In genomic region chr2:199509401-199509800, GRCh38 we compare ENCODE assay signal across 19 cellular contexts. TPM values are rescaled to one million over a fixed set of nuclear protein-coding genes. Genes with fewer than 3 reads are reported as not detected.
DNase-seq lines count a peak whose midpoint lies in the region; ATAC-seq, FAIRE-seq and TF ChIP-seq lines count a peak whose summit lies in the region.
"Had no signal": no experiment of that assay in that cellular context is flagged by ENCODE, and none has a peak within 500 bp of the region (broad histone marks: within the 10 kb centered on the region; RNA-seq: fewer than 3 reads in every experiment).

No MANE protein-coding gene starts in this region.

- H3K79me2 ChIP-seq in GM12878 (ENCODE audit: control insufficient read depth, insufficient read depth, low read length) (no peaks in the 10 kb centered on the region), SK-N-SH (ENCODE audit: insufficient read depth) (no peaks in the 10 kb centered on the region)

- H3K4me3 ChIP-seq in GM12878 = no peak overlapping the region
- H3K4me3 ChIP-seq in ascending aorta = no peak overlapping the region
- H3K4me3 ChIP-seq in SK-N-SH (ENCODE audit: low read depth in 2 of 2, low read length in 1 of 2) = no peak overlapping the region
- H3K4me3 ChIP-seq: breast epithelium, mucosa of descending colon, suprapubic skin had no signal

- TF ChIP-seq RAD21 in GM12878 (IDR thresholded peaks at IDR 0.05; ENCODE audit: insufficient read depth, low read depth, low read length) = no peak
- no peak for TF ChIP-seq RAD21 in SK-N-SH (IDR thresholded peaks at IDR 0.05; ENCODE audit: low read length)

- no peaks in the 10 kb centered on the region for H3K9me3 ChIP-seq in GM12878 (replicated peaks; ENCODE audit: control insufficient read depth, insufficient read depth, low read length)
- H3K9me3 ChIP-seq in ascending aorta = no peaks in the 10 kb centered on the region
- no peaks in the 10 kb centered on the region for H3K9me3 ChIP-seq in SK-N-SH
- H3K9me3 ChIP-seq: breast epithelium, mucosa of descending colon, suprapubic skin had no signal

- H3K9ac ChIP-seq in GM12878 (ENCODE audit: control insufficient read depth, insufficient read depth, low read length) (no peak overlapping the region), SK-N-SH (no peak overlapping the region)

- DNase-seq in GM12878 (ENCODE audit: low read depth, low spot score) (no peak), ascending aorta (ENCODE audit: low spot score in 2 of 2) (no peak), NCI-H345 (lab: John Stamatoyannopoulos, UW) (no peak), SK-N-SH (no peak)
- DNase-seq: activated naive CD4-positive, alpha-beta T cell treated with anti-CD3 and anti-CD28 coated beads, Interleukin-2, amount 10 ng/mL, durations not matched to agents 7 days and 5 days; CD4-positive, CD25-positive, alpha-beta regulatory T cell; effector memory CD4-positive, alpha-beta T cell; islet precursor cell; mucosa of descending colon; NCI-H1092; NCI-H2227 treated with DMSO at 0.1 percent for 48 hours; posterior cingulate gyrus had no signal

- 0% methylated on average over 1 of the region's 1 CpG for WGBS in GM12878 (ENCODE audit: insufficient coverage, insufficient replicate concordance, low lambda C conversion rate, missing lambda C conversion rate)
- WGBS in SK-N-SH (ENCODE audit: low lambda C conversion rate) = 0% methylated on average over 1 of the region's 1 CpG

- no peaks in the 10 kb centered on the region for H3K9me2 ChIP-seq in SK-N-SH

- H2AFZ ChIP-seq in GM12878 (ENCODE audit: control insufficient read depth, low read depth, low read length) = no peak overlapping the region
- no peak overlapping the region for H2AFZ ChIP-seq in SK-N-SH (ENCODE audit: low read depth)

- H3K36me3 ChIP-seq in GM12878 (ENCODE audit: control insufficient read depth in 2 of 2, insufficient read depth in 2 of 2, low read length in 1 of 2) = no peaks in the 10 kb centered on the region
- no peaks in the 10 kb centered on the region for H3K36me3 ChIP-seq in ascending aorta
- H3K36me3 ChIP-seq in SK-N-SH (replicated peaks in 1 of 2; ENCODE audit: control insufficient read depth in 1 of 2, insufficient read depth in 2 of 2, low read length in 1 of 2) = no peaks in the 10 kb centered on the region
- H3K36me3 ChIP-seq: breast epithelium, suprapubic skin had no signal

- H3F3A ChIP-seq in SK-N-SH (replicated peaks; ENCODE audit: insufficient read depth) = no peaks in the 10 kb centered on the region

- POLR2A ChIA-PET in GM12878 (lab: Charles Lee) (no interaction called here), SK-N-SH (lab: Yijun Ruan, JAX) (no interaction called here)

- no peak for TF ChIP-seq CTCF in GM12878 (IDR thresholded peaks at IDR 0.05 in 2 of 3, conservative IDR thresholded peaks at IDR 0.05 in 1 of 3; ENCODE audit: control insufficient read depth in 2 of 3, extremely low read depth in 1 of 3, insufficient read depth in 1 of 3, low read depth in 3 of 3, low read length in 3 of 3)
- TF ChIP-seq CTCF in ascending aorta (IDR thresholded peaks at IDR 0.05) = no peak
- TF ChIP-seq CTCF in SK-N-SH (IDR thresholded peaks at IDR 0.05) = no peak

- RAD21 ChIA-PET in GM12878 (lab: Charles Lee; ENCODE audit: unreplicated experiment) = no interaction called here

- intact Hi-C loops in GM12878 (cut with micrococcal nuclease; ENCODE audit: unreplicated experiment) = no loop called here
- intact Hi-C loops in ascending aorta (cut with DNase I) = no loop called here

- no TSS peak for BruUV-seq in GM12878 (replicated peaks; lab: Mats Ljungman, UMichigan)

- TF ChIP-seq EP300 in GM12878 (IDR thresholded peaks at IDR 0.05; ENCODE audit: borderline replicate concordance in 1 of 2, control insufficient read depth in 1 of 2, low read depth in 2 of 2, low read length in 2 of 2) = no peak
- TF ChIP-seq EP300 in SK-N-SH (IDR thresholded peaks at IDR 0.05; ENCODE audit: borderline replicate concordance in 1 of 2, low read depth in 1 of 2, low read length in 1 of 2) = no peak

- CTCF ChIA-PET in GM12878 (lab: Yijun Ruan, JAX) = interaction anchor here (0.9 kb wide), 1 partner anchor 13 kb away, joined by 4 read pairs; no protein-coding TSS in a partner anchor
- CTCF ChIA-PET in SK-N-SH (lab: Yijun Ruan, JAX) = interaction anchor here (0.9 kb wide), 2 partner anchors 16 to 30 kb away, joined by 3 read pairs; no protein-coding TSS in a partner anchor

- no peaks in the 10 kb centered on the region; a peak in 1 of 4 replicates for H3K27me3 ChIP-seq in GM12878 (replicated peaks in 1 of 2; ENCODE audit: control insufficient read depth in 2 of 2, insufficient read depth in 2 of 2, low read length in 1 of 2)
- H3K27me3 ChIP-seq in ascending aorta = no peaks in the 10 kb centered on the region
- H3K27me3 ChIP-seq in SK-N-SH (ENCODE audit: insufficient read depth) = no peaks in the 10 kb centered on the region; the same call in 1 of the 2 replicates
- H3K27me3 ChIP-seq: breast epithelium, suprapubic skin had no signal

- H4K20me1 ChIP-seq in GM12878 (ENCODE audit: control insufficient read depth, insufficient read depth) (no peaks in the 10 kb centered on the region), SK-N-SH (ENCODE audit: insufficient read depth) (no peaks in the 10 kb centered on the region)

- no peak overlapping the region for H3K4me2 ChIP-seq in GM12878 (ENCODE audit: control insufficient read depth, insufficient read depth)
- no peak overlapping the region for H3K4me2 ChIP-seq in SK-N-SH

- SMC1A ChIA-PET in GM12878 (lab: Charles Lee; ENCODE audit: uncharacterized antibody, unreplicated experiment) = interaction anchor here (0.7 to 1.1 kb wide), 2 partner anchors 93 to 1194 kb away, joined by 3 to 4 read pairs; no protein-coding TSS in a partner anchor

- ATAC-seq in GM19395 (IDR thresholded peaks at IDR 0.05; ENCODE audit: unreplicated experiment) (peak; percentile 81), HG02588 (IDR thresholded peaks at IDR 0.05; ENCODE audit: unreplicated experiment) (peak; percentile 89), HG03108 (IDR thresholded peaks at IDR 0.05; ENCODE audit: unreplicated experiment) (peak; percentile 77), GM12878 (peak; percentile 75)
- ATAC-seq: HCT116, mucosa of descending colon had no signal

- peak; percentile 18 for FAIRE-seq in GM12878 (lab: Jason Lieb, UNC)
- FAIRE-seq: frontal cortex had no signal

- no peak for TF ChIP-seq POLR2A in GM12878 (IDR thresholded peaks at IDR 0.05; ENCODE audit: low read depth, low read length)

- H3K4me1 ChIP-seq in GM12878 (ENCODE audit: control insufficient read depth, insufficient read depth, low read length) (no peaks in the 10 kb centered on the region), ascending aorta (no peaks in the 10 kb centered on the region), SK-N-SH (ENCODE audit: control insufficient read depth in 1 of 2, insufficient read depth in 2 of 2, low read depth in 1 of 2, low read length in 1 of 2) (no peaks in the 10 kb centered on the region)
- H3K4me1 ChIP-seq: breast epithelium, suprapubic skin had no signal

- H3K27ac ChIP-seq in GM12878 (ENCODE audit: control insufficient read depth, insufficient read depth) (no peak overlapping the region), ascending aorta (no peak overlapping the region), SK-N-SH (ENCODE audit: low read depth in 2 of 2, low read length in 1 of 2) (no peak overlapping the region)
- H3K27ac ChIP-seq: breast epithelium, suprapubic skin had no signal

- in situ Hi-C loops in GM12878 (cut with MboI) = no loop called here

TF ChIP-seq in GM12878, 131 proteins besides CTCF, POLR2A, EP300 and RAD21 (continues in another document):
- TF ChIP-seq NR2F1 (conservative IDR thresholded peaks at IDR 0.05) (no peak), ZBED1 (IDR thresholded peaks at IDR 0.05; ENCODE audit: borderline replicate concordance) (no peak)

TF ChIP-seq in SK-N-SH, 30 proteins besides CTCF, POLR2A, EP300 and RAD21:
- TF ChIP-seq CHD2 (IDR thresholded peaks at IDR 0.05; ENCODE audit: low read length, partially characterized antibody) = no peak
- TF ChIP-seq GABPA (IDR thresholded peaks at IDR 0.05; ENCODE audit: low read depth) = no peak
- no peak for TF ChIP-seq TCF12 (IDR thresholded peaks at IDR 0.05)
- TF ChIP-seq POLR2AphosphoS5 (IDR thresholded peaks at IDR 0.05; ENCODE audit: low read depth, low read length) = no peak
- no peak for TF ChIP-seq RFX5 (IDR thresholded peaks at IDR 0.05; ENCODE audit: low read length)
- no peak for TF ChIP-seq IRF3 (IDR thresholded peaks at IDR 0.05; ENCODE audit: low read depth, low read length)
- TF ChIP-seq YY1 (IDR thresholded peaks at IDR 0.05; ENCODE audit: low read depth) = no peak

RNA-seq across cellular contexts. Expression of gene SATB2, which starts 51.7 kb away (rescaled TPM):
- 0.08 and 0.17 TPM in 2 replicates for total RNA-seq in GM12878 (2013; cell fraction: nucleolus; rRNA removed)
- total RNA-seq in GM12878 (2014; rRNA removed) (0.06 and 0.11 TPM in 2 replicates), GM12878 (2014; rRNA removed; fragmentation: Illumina TruSeq; extraction: Trizol) (0.05 and 0.13 TPM in 2 replicates), GM12878 (2021) (0.10 and 0.11 TPM in 2 replicates), ascending aorta (1.2 TPM)
- not detected for polyA plus RNA-seq in GM12878 (2011; ENCODE audit: low read depth)
- polyA plus RNA-seq in GM12878 (2011; rRNA removed) (0.56 and 0.66 TPM in 2 replicates), GM12878 (2014; fragmentation: Illumina TruSeq; extraction: Trizol) (0.06 and 0.08 TPM in 2 replicates), GM12878 (2014; fragmentation: Nextera tagmentation; extraction: Ambion mirVana) (not detected), GM12878 (2014; rRNA removed) (0.03 and 0.08 TPM in 2 replicates), GM12878 (2016; fragmentation: Nextera tagmentation; extraction: Ambion mirVana) (under 1 TPM in 1 of 2 experiments, not detected in 1; 0.08 TPM), SK-N-SH (2012; rRNA removed) (0.06 and 0.13 TPM in 2 replicates)
- polyA plus RNA-seq in GM12878 (2011; cell fraction: cytosol; rRNA removed) = 0.39 and 0.47 TPM in 2 replicates
- 1.8 and 2.8 TPM in 2 replicates for polyA plus RNA-seq in GM12878 (2011; cell fraction: nucleus; rRNA removed)
- polyA plus RNA-seq in GM12878 (2012) = 0.06 TPM in 1 of 2 replicates, not detected in the other
- 1.9 and 2.3 TPM in 2 replicates for polyA minus RNA-seq in GM12878 (2011; rRNA and poly(A)+ RNA removed)
- 1.1 and 1.2 TPM in 2 replicates for polyA minus RNA-seq in GM12878 (2011; cell fraction: cytosol; rRNA and poly(A)+ RNA removed)
- polyA minus RNA-seq in GM12878 (2011; cell fraction: nucleus; rRNA and poly(A)+ RNA removed) = 1.6 and 3.5 TPM in 2 replicates
- polyA plus RNA-seq in SK-N-SH (2012; cell fraction: cytosol; rRNA removed) = 0.10 and 0.17 TPM in 2 replicates
- polyA plus RNA-seq in SK-N-SH (2012; cell fraction: nucleus; rRNA removed) = 0.30 and 0.55 TPM in 2 replicates
- total RNA-seq: CD4-positive, CD25-positive, alpha-beta regulatory T cell had no signal
